ENCODE assay signal across 24 cellular contexts in genomic region chr3:36447063-36447462, GRCh38.
"Had no signal": no experiment of that assay in that cellular context is flagged by ENCODE, and none has a peak within 500 bp of the region (broad histone marks: within the 10 kb centered on the region; RNA-seq: fewer than 3 reads in every experiment).

No MANE protein-coding gene starts in this region.

- H3K9me3 ChIP-seq: esophagus squamous epithelium, spleen, thyroid gland, upper lobe of right lung had no signal

- H3K9me3 Mint-ChIP-seq: activated naive CD8-positive, alpha-beta T cell treated with anti-CD3 and anti-CD28 coated beads, Interleukin-2, amount 50 U/mL, for 24 hours; mesothelial cell of epicardium; T-cell; T-helper 2 cell treated with Interferon-gamma antibody and Interleukin-4, amounts not matched to agents 5 μg/mL and 100 μg/mL, for 36 hours had no signal

- H3K36me3 ChIP-seq: esophagus squamous epithelium, spleen, thyroid gland, upper lobe of right lung had no signal

- H3K27ac Mint-ChIP-seq: activated naive CD8-positive, alpha-beta T cell treated with anti-CD3 and anti-CD28 coated beads, Interleukin-2, amount 50 U/mL, for 24 hours; mesothelial cell of epicardium; naive thymus-derived CD8-positive, alpha-beta T cell; progenitor cell of endocrine pancreas; T-cell; T-helper 2 cell treated with Interferon-gamma antibody and Interleukin-4, amounts not matched to agents 5 μg/mL and 100 μg/mL, for 36 hours had no signal

- H3K4me1 Mint-ChIP-seq: activated naive CD8-positive, alpha-beta T cell treated with anti-CD3 and anti-CD28 coated beads, Interleukin-2, amount 50 U/mL, for 24 hours; mesothelial cell of epicardium; naive thymus-derived CD8-positive, alpha-beta T cell; T-cell had no signal

- ATAC-seq: activated naive CD8-positive, alpha-beta T cell treated with anti-CD3 and anti-CD28 coated beads, Interleukin-2, amount 50 U/mL, for 24 hours; left lobe of liver; naive thymus-derived CD8-positive, alpha-beta T cell; stimulated activated naive CD8-positive, alpha-beta T cell treated with anti-CD3 and anti-CD28 coated beads, Interleukin-15, Interleukin-2, amounts not matched to agents 100 U/mL and 50 U/mL, for 24 hours; T-cell; upper lobe of right lung had no signal

- H3K4me3 ChIP-seq: coronary artery, esophagus squamous epithelium, lung, spleen, thyroid gland, upper lobe of right lung had no signal

- H3K27ac ChIP-seq: coronary artery, esophagus squamous epithelium, spleen, thyroid gland, upper lobe of right lung had no signal

- FAIRE-seq: kidney, TTC549 had no signal

- H3K27me3 ChIP-seq: esophagus squamous epithelium, spleen, thyroid gland, upper lobe of right lung had no signal

- H3K4me3 Mint-ChIP-seq: activated naive CD8-positive, alpha-beta T cell treated with anti-CD3 and anti-CD28 coated beads, Interleukin-2, amount 50 U/mL, for 24 hours; mesothelial cell of epicardium; naive thymus-derived CD8-positive, alpha-beta T cell; T-cell; T-helper 2 cell treated with Interferon-gamma antibody and Interleukin-4, amounts not matched to agents 5 μg/mL and 100 μg/mL, for 36 hours had no signal

- H3K27me3 Mint-ChIP-seq: activated naive CD8-positive, alpha-beta T cell treated with anti-CD3 and anti-CD28 coated beads, Interleukin-2, amount 50 U/mL, for 24 hours; T-cell had no signal

- DNase-seq: activated CD8-positive, alpha-beta memory T cell treated with anti-CD3 and anti-CD28 coated beads for 24 hours; activated CD8-positive, alpha-beta memory T cell treated with anti-CD3 and anti-CD28 coated beads, Interleukin-2, amount 50 U/mL, for 4 hours; activated effector memory CD4-positive, alpha-beta T cell treated with Interleukin-2 at 50 U/mL for 16 hours; activated naive CD4-positive, alpha-beta T cell treated with anti-CD3 and anti-CD28 coated beads, Interleukin-2, amount 50 U/mL, for 16 hours; activated naive CD8-positive, alpha-beta T cell treated with anti-CD3 and anti-CD28 coated beads, Interleukin-2, amount 50 U/mL, for 24 hours; activated T-cell treated with anti-CD3 and anti-CD28 coated beads, Interleukin-2, amount 50 U/mL, for 48 hours; cerebellar nuclear complex; esophagus squamous epithelium; kidney; naive thymus-derived CD8-positive, alpha-beta T cell; retina; spleen; stimulated activated CD4-positive, alpha-beta T cell treated with anti-CD3 and anti-CD28 coated beads, Interleukin-4, amount 100 ng/mL, for 24 hours; stimulated activated naive CD8-positive, alpha-beta T cell treated with anti-CD3 and anti-CD28 coated beads, Interleukin-15, Interleukin-2, amounts not matched to agents 100 U/mL and 50 U/mL, for 24 hours; T-cell; thyroid gland; upper lobe of right lung had no signal

- H3K4me1 ChIP-seq: esophagus squamous epithelium, spleen, thyroid gland, upper lobe of right lung had no signal

- H3K36me3 Mint-ChIP-seq: mesothelial cell of epicardium; naive thymus-derived CD8-positive, alpha-beta T cell; T-cell had no signal
